In the genomic region with DNA sequence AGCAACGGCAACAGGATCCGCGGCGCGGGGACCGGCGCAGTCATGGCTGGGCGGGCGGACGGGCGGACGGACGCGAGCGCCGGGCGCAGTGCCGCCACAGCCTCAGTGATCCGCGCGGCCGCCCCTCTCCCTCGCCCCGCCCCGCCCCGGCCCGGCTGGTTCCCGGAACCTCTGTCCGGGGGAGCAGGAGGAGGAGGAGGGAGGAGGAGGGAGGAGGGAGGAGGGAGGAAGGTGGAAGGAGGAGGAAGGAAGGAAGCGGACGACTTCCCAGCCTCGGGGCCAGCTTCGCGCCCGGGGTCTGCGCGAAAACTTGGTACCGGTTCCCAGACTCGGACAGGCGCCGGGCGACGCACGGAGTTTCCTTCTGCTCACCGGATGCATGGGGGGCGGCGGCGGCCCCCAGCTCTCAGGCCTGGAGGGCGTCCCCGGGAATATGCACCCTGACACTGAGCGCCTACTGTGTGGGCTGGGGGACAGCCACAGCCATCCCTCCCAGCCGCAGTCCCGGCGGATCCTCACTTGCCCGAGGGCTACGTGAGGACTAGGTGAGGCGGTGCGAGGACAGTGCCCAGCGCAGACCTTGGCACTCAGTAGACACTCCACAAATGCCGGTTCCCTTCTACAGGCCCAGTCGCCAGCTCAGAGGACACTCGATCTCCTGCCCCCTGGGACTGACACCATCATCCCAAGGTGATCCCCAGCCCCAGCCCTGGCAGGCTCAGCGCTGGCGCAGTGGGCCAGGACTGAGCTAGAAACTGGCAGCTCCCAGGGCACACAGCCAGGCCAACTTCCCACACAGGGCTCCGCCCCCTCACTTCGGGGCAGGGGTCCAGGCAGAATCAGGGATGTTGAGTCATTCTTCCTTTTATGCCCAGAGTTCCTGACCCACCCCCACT, we compare ENCODE assay signal across 8 cellular contexts. TPM values are rescaled to one million over a fixed set of nuclear protein-coding genes. Genes with fewer than 3 reads are reported as not detected.
DNase-seq lines count a peak whose midpoint lies in the region; ATAC-seq and TF ChIP-seq lines count a peak whose summit lies in the region.

A gene with protein sequence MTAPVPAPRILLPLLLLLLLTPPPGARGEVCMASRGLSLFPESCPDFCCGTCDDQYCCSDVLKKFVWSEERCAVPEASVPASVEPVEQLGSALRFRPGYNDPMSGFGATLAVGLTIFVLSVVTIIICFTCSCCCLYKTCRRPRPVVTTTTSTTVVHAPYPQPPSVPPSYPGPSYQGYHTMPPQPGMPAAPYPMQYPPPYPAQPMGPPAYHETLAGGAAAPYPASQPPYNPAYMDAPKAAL (minus strand): TSS at position 124 of the 896 bp plus-strand sequence. CDS start 80 bp downstream, at position 44.

- ATAC-seq in left cardiac atrium: peak; percentile 89 to 92
- ATAC-seq in aorta (ENCODE audit: low FRiP score): peak; percentile 92
- no peak for ATAC-seq in GM21515 (IDR thresholded peaks at IDR 0.05; ENCODE audit: unreplicated experiment)

- DNase-seq in T follicular helper cell (ENCODE audit: low read depth) (peak; percentile 26), left cardiac atrium (peak; percentile 92), posterior vena cava (ENCODE audit: low spot score) (peak; percentile 95), aorta (peak; percentile 91 to 97)

- POLR2A ChIA-PET in HEK293 (lab: Yijun Ruan, JAX): no interaction called here

- intact Hi-C loops in left cardiac atrium (cut with DNase I): loop anchor here in 1 of 2 donors (5.0 kb wide), 1 partner anchor 37 kb away; a partner anchor contains a TSS
- intact Hi-C loops in posterior vena cava (cut with DNase I): no loop called here
- intact Hi-C loops in aorta (cut with DNase I): loop anchor here (1.0 to 5.0 kb wide), 3 partner anchors 31 to 38 kb away; a partner anchor contains a TSS

- peaks cover 20% of the 10 kb centered on the region for H3K36me3 ChIP-seq in BLaER1
- no peaks in the 10 kb centered on the region for H3K36me3 ChIP-seq in HEK293 (ENCODE audit: control insufficient read depth in 2 of 2, insufficient read depth in 1 of 2, low read length in 2 of 2)
- no peaks in the 10 kb centered on the region for H3K36me3 ChIP-seq in aorta (ENCODE audit: control insufficient read depth in 1 of 2, insufficient read depth in 2 of 2, low read length in 1 of 2)

- H3K27ac ChIP-seq in BLaER1 (peak within 1 kb of the TSS; percentile 86), HEK293 (ENCODE audit: extremely low read depth, low read depth, low read length) (no peak within 1 kb of the TSS; the same call in 1 of the 2 replicates), angular gyrus (ENCODE audit: low read depth, low read length) (peak within 1 kb of the TSS; percentile 87), aorta (ENCODE audit: low read depth in 1 of 2, low read length in 2 of 2) (peak within 1 kb of the TSS; percentile 34 to 99)

- CTCF ChIA-PET in HEK293 (lab: Yijun Ruan, JAX): interaction anchor here (0.5 to 1.4 kb wide), 3 partner anchors 31 to 68 kb away, joined by 4 to 5 read pairs (median 5); no protein-coding TSS in a partner anchor

- H3K9me3 ChIP-seq in BLaER1 (no peaks in the 10 kb centered on the region), HEK293 (ENCODE audit: control insufficient read depth, insufficient read depth, low read depth, low read length) (no peaks in the 10 kb centered on the region), aorta (ENCODE audit: control insufficient read depth, low read length) (no peaks in the 10 kb centered on the region)

- TF ChIP-seq CTCF in HEK293 (tag by site-specific recombination; IDR thresholded peaks at IDR 0.05): no peak

- H3K4me3 ChIP-seq in BLaER1 (peak within 1 kb of the TSS; percentile 74), HEK293 (ENCODE audit: low read depth, low read length) (peak within 1 kb of the TSS; percentile 53), aorta (ENCODE audit: low read length in 2 of 2) (peak within 1 kb of the TSS; percentile 28 to 47)

- H3K27me3 ChIP-seq in BLaER1 (no peaks in the 10 kb centered on the region), aorta (ENCODE audit: control insufficient read depth in 1 of 2, insufficient read depth in 2 of 2, low read length in 1 of 2) (no peaks in the 10 kb centered on the region)

- peak within 1 kb of the TSS; percentile 80 for H3K9ac ChIP-seq in BLaER1

- H4K20me1 ChIP-seq in BLaER1: no peaks in the 10 kb centered on the region

- WGBS in aorta, 2 donors: 1% methylated on average over 42 to 66 of the region's 66 CpGs

- H3K4me2 ChIP-seq in BLaER1: peak within 1 kb of the TSS; percentile 98

- H3K4me1 ChIP-seq in BLaER1 (peaks cover 71% of the 10 kb centered on the region), HEK293 (ENCODE audit: control insufficient read depth, insufficient read depth, low read length) (no peaks in the 10 kb centered on the region), aorta (ENCODE audit: control insufficient read depth in 1 of 2, insufficient read depth in 2 of 2, low read length in 2 of 2) (no peaks in the 10 kb centered on the region)

TF ChIP-seq in HEK293, 187 proteins besides CTCF, POLR2A, EP300 and RAD21 (continues in another document):
- TF ChIP-seq ZFP3 (tag by site-specific recombination; IDR thresholded peaks at IDR 0.05; ENCODE audit: low read depth) (no peak), GLIS2 (tag by site-specific recombination; IDR thresholded peaks at IDR 0.05) (peak; percentile 47), ZBTB20 (tag by site-specific recombination; IDR thresholded peaks at IDR 0.05) (peak; percentile 95), KLF7 (tag by site-specific recombination; IDR thresholded peaks at IDR 0.05; ENCODE audit: borderline replicate concordance) (no peak), ZNF155 (tag by site-specific recombination; IDR thresholded peaks at IDR 0.05) (no peak), EGR2 (tag by site-specific recombination; IDR thresholded peaks at IDR 0.05; ENCODE audit: low read depth) (0 out of 2 replicates have a peak, but pooled peaks have one; percentile 25), ZNF341 (tag by site-specific recombination; IDR thresholded peaks at IDR 0.05; ENCODE audit: low read depth) (no peak), ZNF335 (tag by site-specific recombination; conservative IDR thresholded peaks at IDR 0.05) (peak; percentile 48), SP2 (tag by site-specific recombination; IDR thresholded peaks at IDR 0.05) (peak; percentile 25), ZFP41 (tag by site-specific recombination; IDR thresholded peaks at IDR 0.05; ENCODE audit: borderline replicate concordance) (no peak)
- TF ChIP-seq, protein P1, sequence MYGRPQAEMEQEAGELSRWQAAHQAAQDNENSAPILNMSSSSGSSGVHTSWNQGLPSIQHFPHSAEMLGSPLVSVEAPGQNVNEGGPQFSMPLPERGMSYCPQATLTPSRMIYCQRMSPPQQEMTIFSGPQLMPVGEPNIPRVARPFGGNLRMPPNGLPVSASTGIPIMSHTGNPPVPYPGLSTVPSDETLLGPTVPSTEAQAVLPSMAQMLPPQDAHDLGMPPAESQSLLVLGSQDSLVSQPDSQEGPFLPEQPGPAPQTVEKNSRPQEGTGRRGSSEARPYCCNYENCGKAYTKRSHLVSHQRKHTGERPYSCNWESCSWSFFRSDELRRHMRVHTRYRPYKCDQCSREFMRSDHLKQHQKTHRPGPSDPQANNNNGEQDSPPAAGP (tag by site-specific recombination; IDR thresholded peaks at IDR 0.05): no peak
- TF ChIP-seq, protein P2, sequence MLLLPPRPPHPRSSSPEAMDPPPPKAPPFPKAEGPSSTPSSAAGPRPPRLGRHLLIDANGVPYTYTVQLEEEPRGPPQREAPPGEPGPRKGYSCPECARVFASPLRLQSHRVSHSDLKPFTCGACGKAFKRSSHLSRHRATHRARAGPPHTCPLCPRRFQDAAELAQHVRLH (tag by site-specific recombination; IDR thresholded peaks at IDR 0.05): no peak
- TF ChIP-seq, protein P3, sequence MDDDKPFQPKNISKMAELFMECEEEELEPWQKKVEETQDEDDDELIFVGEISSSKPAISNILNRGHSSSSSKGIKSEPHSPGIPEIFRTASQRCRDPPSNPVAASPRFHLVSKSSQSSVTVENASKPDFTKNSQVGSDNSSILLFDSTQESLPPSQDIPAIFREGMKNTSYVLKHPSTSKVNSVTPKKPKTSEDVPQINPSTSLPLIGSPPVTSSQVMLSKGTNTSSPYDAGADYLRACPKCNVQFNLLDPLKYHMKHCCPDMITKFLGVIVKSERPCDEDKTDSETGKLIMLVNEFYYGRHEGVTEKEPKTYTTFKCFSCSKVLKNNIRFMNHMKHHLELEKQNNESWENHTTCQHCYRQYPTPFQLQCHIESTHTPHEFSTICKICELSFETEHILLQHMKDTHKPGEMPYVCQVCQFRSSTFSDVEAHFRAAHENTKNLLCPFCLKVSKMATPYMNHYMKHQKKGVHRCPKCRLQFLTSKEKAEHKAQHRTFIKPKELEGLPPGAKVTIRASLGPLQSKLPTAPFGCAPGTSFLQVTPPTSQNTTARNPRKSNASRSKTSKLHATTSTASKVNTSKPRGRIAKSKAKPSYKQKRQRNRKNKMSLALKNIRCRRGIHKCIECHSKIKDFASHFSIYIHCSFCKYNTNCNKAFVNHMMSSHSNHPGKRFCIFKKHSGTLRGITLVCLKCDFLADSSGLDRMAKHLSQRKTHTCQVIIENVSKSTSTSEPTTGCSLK (tag by site-specific recombination; IDR thresholded peaks at IDR 0.05): no peak
- TF ChIP-seq, protein P4, sequence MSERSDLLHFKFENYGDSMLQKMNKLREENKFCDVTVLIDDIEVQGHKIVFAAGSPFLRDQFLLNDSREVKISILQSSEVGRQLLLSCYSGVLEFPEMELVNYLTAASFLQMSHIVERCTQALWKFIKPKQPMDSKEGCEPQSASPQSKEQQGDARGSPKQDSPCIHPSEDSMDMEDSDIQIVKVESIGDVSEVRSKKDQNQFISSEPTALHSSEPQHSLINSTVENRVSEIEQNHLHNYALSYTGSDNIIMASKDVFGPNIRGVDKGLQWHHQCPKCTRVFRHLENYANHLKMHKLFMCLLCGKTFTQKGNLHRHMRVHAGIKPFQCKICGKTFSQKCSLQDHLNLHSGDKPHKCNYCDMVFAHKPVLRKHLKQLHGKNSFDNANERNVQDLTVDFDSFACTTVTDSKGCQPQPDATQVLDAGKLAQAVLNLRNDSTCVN (tag by site-specific recombination; optimal IDR thresholded peaks at IDR 0.05): peak; percentile 30
- TF ChIP-seq, protein P5, sequence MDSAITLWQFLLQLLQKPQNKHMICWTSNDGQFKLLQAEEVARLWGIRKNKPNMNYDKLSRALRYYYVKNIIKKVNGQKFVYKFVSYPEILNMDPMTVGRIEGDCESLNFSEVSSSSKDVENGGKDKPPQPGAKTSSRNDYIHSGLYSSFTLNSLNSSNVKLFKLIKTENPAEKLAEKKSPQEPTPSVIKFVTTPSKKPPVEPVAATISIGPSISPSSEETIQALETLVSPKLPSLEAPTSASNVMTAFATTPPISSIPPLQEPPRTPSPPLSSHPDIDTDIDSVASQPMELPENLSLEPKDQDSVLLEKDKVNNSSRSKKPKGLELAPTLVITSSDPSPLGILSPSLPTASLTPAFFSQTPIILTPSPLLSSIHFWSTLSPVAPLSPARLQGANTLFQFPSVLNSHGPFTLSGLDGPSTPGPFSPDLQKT (IDR thresholded peaks at IDR 0.05; ENCODE audit: borderline replicate concordance, low read depth, low read length): no peak

RNA-seq across cellular contexts. Expression of the gene that starts here (rescaled TPM):
- total RNA-seq in left cardiac atrium (100 to 1,000 TPM in 1 of 2 donors, 10 to 100 TPM in 1; 73.3 to 108 TPM), posterior vena cava (100 to 1,000 TPM; 142 to 147 TPM), aorta (100 to 1,000 TPM; 170 to 183 TPM)
- polyA plus RNA-seq in aorta: 100 to 1,000 TPM in 1 of 2 donors, 10 to 100 TPM in 1; 64.2 to 113 TPM

Comparison
In these comparisons a context has a peak if more than half of its experiments do, and no peak if none do; other contexts are left out.
1. DNase-seq: peak in every context shown above with its lines; median percentile 95 in posterior vena cava; 94 in aorta; 92 in left cardiac atrium; 26 in T follicular helper cell.
2. intact Hi-C loops: an anchor here in aorta (1.0 to 5.0 kb wide); none called in posterior vena cava.